In the genomic region with DNA sequence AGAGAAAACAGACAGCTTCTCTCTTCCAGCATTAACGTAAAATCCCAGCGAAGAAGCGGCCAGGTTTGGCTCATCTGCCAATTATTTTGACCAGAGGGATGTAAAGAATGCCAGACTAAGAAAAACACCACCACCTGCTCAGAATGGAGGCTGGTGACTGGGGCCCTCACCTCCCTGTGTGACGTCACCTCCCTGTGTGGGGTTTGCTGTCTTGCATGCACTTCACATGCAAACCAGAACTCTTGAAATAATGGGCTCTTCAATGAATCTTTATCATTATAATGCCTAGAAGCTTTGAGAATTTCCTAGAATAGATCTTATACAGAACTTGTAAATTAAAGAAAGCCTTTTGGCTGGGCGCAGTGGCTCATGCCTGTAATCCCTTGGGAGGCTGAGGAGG, we compare ENCODE assay signal across 1 cellular context.
A peak's percentile ranks its signal among the peaks of the same experiment; 100 is the strongest.
TF ChIP-seq lines count a peak whose summit lies in the region.

No MANE protein-coding gene starts in this region.

TF ChIP-seq in K562, 482 proteins besides CTCF, POLR2A, EP300 and RAD21:
- TF ChIP-seq TAF7 (tag; IDR thresholded peaks at IDR 0.05), result no peak
- TF ChIP-seq STAT5A (IDR thresholded peaks at IDR 0.05; ENCODE audit: borderline replicate concordance, low read length), result no peak
- TF ChIP-seq, protein P1, sequence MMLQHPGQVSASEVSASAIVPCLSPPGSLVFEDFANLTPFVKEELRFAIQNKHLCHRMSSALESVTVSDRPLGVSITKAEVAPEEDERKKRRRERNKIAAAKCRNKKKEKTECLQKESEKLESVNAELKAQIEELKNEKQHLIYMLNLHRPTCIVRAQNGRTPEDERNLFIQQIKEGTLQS (IDR thresholded peaks at IDR 0.05), result peak; percentile 23; the same call in 1 of the 2 replicates
- TF ChIP-seq, protein P1 (CRISPR knock-in tag; conservative IDR thresholded peaks at IDR 0.05), result no peak
- no peak for TF ChIP-seq CREB1 (IDR thresholded peaks at IDR 0.05)
- TF ChIP-seq CREB1 (CRISPR knock-in tag; IDR thresholded peaks at IDR 0.05), result no peak
- no peak for TF ChIP-seq ATF1 (CRISPR knock-in tag; IDR thresholded peaks at IDR 0.05)
- TF ChIP-seq ATF1 (tag; IDR thresholded peaks at IDR 0.05), result peak; percentile 33; the same call in 1 of the 2 replicates
- TF ChIP-seq SMAD2 (IDR thresholded peaks at IDR 0.05; ENCODE audit: low read depth, low read length), result no peak
